Comparison of ENCODE assay signal across 24 cellular contexts in the genomic region with DNA sequence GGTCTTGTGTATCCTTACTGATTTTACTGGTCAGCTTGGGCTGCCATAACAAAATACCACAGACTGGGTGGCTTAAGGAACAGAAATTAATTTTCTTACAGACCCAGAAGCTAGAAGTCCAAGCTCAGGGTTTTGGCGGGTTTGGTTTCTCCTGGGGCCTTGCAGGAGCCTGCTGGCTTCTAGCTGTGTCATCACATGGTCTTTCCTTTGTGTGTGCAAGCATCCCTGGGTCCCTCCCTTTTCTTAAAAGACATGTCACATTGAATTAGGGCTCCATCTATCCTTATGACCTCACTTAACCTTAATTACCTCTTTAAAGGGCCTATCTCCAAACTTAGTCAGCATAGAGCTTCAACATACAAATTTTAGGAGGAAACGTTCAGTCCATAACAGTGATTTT. TPM values are rescaled to one million over a fixed set of nuclear protein-coding genes. Genes with fewer than 3 reads are reported as not detected.
DNase-seq lines count a peak whose midpoint lies in the region; ATAC-seq and FAIRE-seq lines count a peak whose summit lies in the region.
"Had no signal": no experiment of that assay in that cellular context is flagged by ENCODE, and none has a peak within 500 bp of the region (broad histone marks: within the 10 kb centered on the region; RNA-seq: fewer than 3 reads in every experiment).

No MANE protein-coding gene starts in this region.

- CTCF ChIA-PET in activated naive CD4-positive, alpha-beta T cell treated with anti-CD3 and anti-CD28 coated beads for 36 hours (lab: Charles Lee) = interaction anchor here (0.8 to 1.9 kb wide), 3 partner anchors 14 to 47 kb away, joined by 3 to 8 read pairs (median 6); no protein-coding TSS in a partner anchor

- no peaks in the 10 kb centered on the region for H3K36me3 Mint-ChIP-seq in activated naive CD4-positive, alpha-beta T cell treated with anti-CD3 and anti-CD28 coated beads for 36 hours (ENCODE audit: low read depth)
- peaks cover 44% of the 10 kb centered on the region for H3K36me3 Mint-ChIP-seq in activated naive CD8-positive, alpha-beta T cell treated with anti-CD3 and anti-CD28 coated beads, Interleukin-2, amount 10 ng/mL, durations not matched to agents 7 days and 5 days

- peak overlapping the region; percentile 51 for H3K27ac Mint-ChIP-seq in activated naive CD4-positive, alpha-beta T cell treated with anti-CD3 and anti-CD28 coated beads for 36 hours
- no peak overlapping the region for H3K27ac Mint-ChIP-seq in activated naive CD8-positive, alpha-beta T cell treated with anti-CD3 and anti-CD28 coated beads, Interleukin-2, amount 10 ng/mL, durations not matched to agents 7 days and 5 days
- H3K27ac Mint-ChIP-seq: activated CD4-positive, alpha-beta T cell treated with anti-CD3 and anti-CD28 coated beads, Interleukin-2, amount 10 ng/mL, durations not matched to agents 24 days and 14 days had no signal

- H3K27ac ChIP-seq in small intestine (ENCODE audit: low read depth in 1 of 2, low read length in 1 of 2) = peak overlapping the region; percentile 32 to 40

- H3K27me3 Mint-ChIP-seq in activated naive CD4-positive, alpha-beta T cell treated with anti-CD3 and anti-CD28 coated beads for 36 hours (ENCODE audit: low read depth) = no peaks in the 10 kb centered on the region
- no peaks in the 10 kb centered on the region for H3K27me3 Mint-ChIP-seq in activated naive CD8-positive, alpha-beta T cell treated with anti-CD3 and anti-CD28 coated beads, Interleukin-2, amount 10 ng/mL, durations not matched to agents 7 days and 5 days
- H3K27me3 Mint-ChIP-seq: activated CD4-positive, alpha-beta T cell treated with anti-CD3 and anti-CD28 coated beads, Interleukin-2, amount 10 ng/mL, durations not matched to agents 24 days and 14 days had no signal

- peaks cover 9 to 12% of the 10 kb centered on the region in 2 donors for H3K4me1 ChIP-seq in small intestine (ENCODE audit: control insufficient read depth in 2 of 2, insufficient read depth in 1 of 2, low read depth in 1 of 2, low read length in 1 of 2)

- H3K27me3 ChIP-seq in small intestine (ENCODE audit: control insufficient read depth in 2 of 2, insufficient read depth in 2 of 2, low read length in 2 of 2) = no peaks in the 10 kb centered on the region

- ATAC-seq in activated naive CD8-positive, alpha-beta T cell treated with anti-CD3 and anti-CD28 coated beads, Interleukin-2, amount 10 ng/mL, durations not matched to agents 7 days and 5 days (ENCODE audit: low read depth) = no peak

- no peak for FAIRE-seq in small intestine (lab: Jason Lieb, UNC)
- FAIRE-seq: endothelial cell of umbilical vein, H1, keratinocyte had no signal

- peaks cover 84% of the 10 kb centered on the region for H3K4me1 Mint-ChIP-seq in activated naive CD4-positive, alpha-beta T cell treated with anti-CD3 and anti-CD28 coated beads for 36 hours (ENCODE audit: low read depth)
- peaks cover 80% of the 10 kb centered on the region for H3K4me1 Mint-ChIP-seq in activated naive CD8-positive, alpha-beta T cell treated with anti-CD3 and anti-CD28 coated beads, Interleukin-2, amount 10 ng/mL, durations not matched to agents 7 days and 5 days

- no peak overlapping the region for H3K4me3 ChIP-seq in small intestine (ENCODE audit: low read depth in 1 of 2, low read length in 2 of 2)
- H3K4me3 ChIP-seq: smooth muscle cell had no signal

- WGBS in small intestine, 3 donors = 60 to 70% (median 66%) methylated on average over 2 of the region's 2 CpGs

- peak; percentile 33 for DNase-seq in activated naive CD4-positive, alpha-beta T cell treated with anti-CD3 and anti-CD28 coated beads for 36 hours
- no peak for DNase-seq in activated naive CD4-positive, alpha-beta T cell treated with anti-CD3 and anti-CD28 coated beads, Interleukin-2, amount 50 U/mL, for 16 hours
- DNase-seq in NOMO-1 treated with DMSO at 0.1 percent for 48 hours (lab: John Stamatoyannopoulos, UW; ENCODE audit: unreplicated experiment) = peak; percentile 83
- DNase-seq in activated naive CD8-positive, alpha-beta T cell treated with anti-CD3 and anti-CD28 coated beads, Interleukin-2, amount 10 ng/mL, durations not matched to agents 7 days and 5 days = no peak
- no peak for DNase-seq in small intestine
- DNase-seq in NCI-H146 treated with DMSO at 0.1 percent for 48 hours (lab: John Stamatoyannopoulos, UW; ENCODE audit: unreplicated experiment) = no peak
- DNase-seq in glomerular visceral epithelial cell (ENCODE audit: extremely low spot score) = no peak
- DNase-seq in GOT3 (lab: John Stamatoyannopoulos, UW) = no peak
- DNase-seq: activated CD4-positive, alpha-beta T cell treated with anti-CD3 and anti-CD28 coated beads, Interleukin-2, amount 10 ng/mL, durations not matched to agents 24 days and 14 days; activated naive CD4-positive, alpha-beta T cell treated with Interleukin-2 at 50 U/mL for 16 hours; IMR-90; NCI-H1436 treated with DMSO at 0.1 percent for 48 hours; NCI-H524 treated with DMSO at 0.1 percent for 48 hours; RPMI8226; substantia nigra; T-helper 2 cell had no signal

- no peaks in the 10 kb centered on the region for H3K9me3 ChIP-seq in small intestine (ENCODE audit: control insufficient read depth, low read depth)

- peaks cover 0 to 2% of the 10 kb centered on the region in 2 donors for H3K36me3 ChIP-seq in small intestine (ENCODE audit: control insufficient read depth in 2 of 2, insufficient read depth in 2 of 2, low read length in 2 of 2)

- POLR2A ChIA-PET in activated naive CD8-positive, alpha-beta T cell treated with anti-CD3 and anti-CD28 coated beads, Interleukin-2, amount 10 ng/mL, durations not matched to agents 7 days and 5 days (lab: Charles Lee) = interaction anchor here (0.6 to 1.3 kb wide), 4 partner anchors 9 to 65 kb away, joined by 3 to 5 read pairs (median 4); a partner anchor contains a TSS

- intact Hi-C loops in activated naive CD4-positive, alpha-beta T cell treated with anti-CD3 and anti-CD28 coated beads for 36 hours (cut with micrococcal nuclease) = no loop called here

- no peak overlapping the region for H3K4me3 Mint-ChIP-seq in activated naive CD4-positive, alpha-beta T cell treated with anti-CD3 and anti-CD28 coated beads for 36 hours
- peak overlapping the region; percentile 32 for H3K4me3 Mint-ChIP-seq in activated naive CD8-positive, alpha-beta T cell treated with anti-CD3 and anti-CD28 coated beads, Interleukin-2, amount 10 ng/mL, durations not matched to agents 7 days and 5 days
- H3K4me3 Mint-ChIP-seq: activated CD4-positive, alpha-beta T cell treated with anti-CD3 and anti-CD28 coated beads, Interleukin-2, amount 10 ng/mL, durations not matched to agents 24 days and 14 days had no signal

- H3K9me3 Mint-ChIP-seq in activated naive CD4-positive, alpha-beta T cell treated with anti-CD3 and anti-CD28 coated beads for 36 hours = no peaks in the 10 kb centered on the region
- peaks cover 1% of the 10 kb centered on the region for H3K9me3 Mint-ChIP-seq in activated naive CD8-positive, alpha-beta T cell treated with anti-CD3 and anti-CD28 coated beads, Interleukin-2, amount 10 ng/mL, durations not matched to agents 7 days and 5 days
- H3K9me3 Mint-ChIP-seq: activated CD4-positive, alpha-beta T cell treated with anti-CD3 and anti-CD28 coated beads, Interleukin-2, amount 10 ng/mL, durations not matched to agents 24 days and 14 days had no signal

RNA-seq across cellular contexts. Expression of a gene that starts 23.4 kb away (rescaled TPM):
- 10 to 100 TPM; 43.4 to 44.9 TPM for total RNA-seq in activated naive CD4-positive, alpha-beta T cell treated with anti-CD3 and anti-CD28 coated beads for 36 hours
- total RNA-seq in activated naive CD8-positive, alpha-beta T cell treated with anti-CD3 and anti-CD28 coated beads, Interleukin-2, amount 10 ng/mL, durations not matched to agents 7 days and 5 days = 10 to 100 TPM; 79.1 to 80.8 TPM
- 10 to 100 TPM; 56.2 to 83.1 (median 68.9) TPM for polyA plus RNA-seq in small intestine

RNA-seq across cellular contexts. Expression of a gene that starts 34.2 kb away (rescaled TPM):
- total RNA-seq in activated naive CD4-positive, alpha-beta T cell treated with anti-CD3 and anti-CD28 coated beads for 36 hours = 1 to 10 TPM; 2.4 TPM
- 10 to 100 TPM; 25.5 to 25.9 TPM for total RNA-seq in activated naive CD8-positive, alpha-beta T cell treated with anti-CD3 and anti-CD28 coated beads, Interleukin-2, amount 10 ng/mL, durations not matched to agents 7 days and 5 days
- under 1 TPM in 2 of 3 donors, not detected in 1; 0.54 to 0.66 TPM for polyA plus RNA-seq in small intestine
- total RNA-seq: cardiac septum, endothelial cell of umbilical vein, glomerular endothelial cell, H1, IMR-90, mesenteric fat pad, smooth muscle cell had no signal
- polyA plus RNA-seq: AG04450, endothelial cell of umbilical vein, H1, IMR-90, keratinocyte, smooth muscle cell had no signal

Comparison
In these comparisons a context has a peak if more than half of its experiments do, and no peak if none do; other contexts are left out.
1. DNase-seq: peak in activated naive CD4-positive, alpha-beta T cell treated with anti-CD3 and anti-CD28 coated beads for 36 hours (single experiment) and NOMO-1 treated with DMSO at 0.1 percent for 48 hours (single experiment); none in activated naive CD4-positive, alpha-beta T cell treated with anti-CD3 and anti-CD28 coated beads, Interleukin-2, amount 50 U/mL, for 16 hours (single experiment), activated naive CD8-positive, alpha-beta T cell treated with anti-CD3 and anti-CD28 coated beads, Interleukin-2, amount 10 ng/mL, durations not matched to agents 7 days and 5 days (single experiment), small intestine (single experiment), NCI-H146 treated with DMSO at 0.1 percent for 48 hours (single experiment), glomerular visceral epithelial cell (single experiment) and GOT3 (single experiment).
2. RNA of a gene that starts 34.2 kb away (total RNA-seq): 25.5 to 25.9 TPM in activated naive CD8-positive, alpha-beta T cell treated with anti-CD3 and anti-CD28 coated beads, Interleukin-2, amount 10 ng/mL, durations not matched to agents 7 days and 5 days; 2.4 TPM in activated naive CD4-positive, alpha-beta T cell treated with anti-CD3 and anti-CD28 coated beads for 36 hours; every median in the first group is over 4 times any median in the second.